ENCODE assay signal across 6 cellular contexts in the genomic region with DNA sequence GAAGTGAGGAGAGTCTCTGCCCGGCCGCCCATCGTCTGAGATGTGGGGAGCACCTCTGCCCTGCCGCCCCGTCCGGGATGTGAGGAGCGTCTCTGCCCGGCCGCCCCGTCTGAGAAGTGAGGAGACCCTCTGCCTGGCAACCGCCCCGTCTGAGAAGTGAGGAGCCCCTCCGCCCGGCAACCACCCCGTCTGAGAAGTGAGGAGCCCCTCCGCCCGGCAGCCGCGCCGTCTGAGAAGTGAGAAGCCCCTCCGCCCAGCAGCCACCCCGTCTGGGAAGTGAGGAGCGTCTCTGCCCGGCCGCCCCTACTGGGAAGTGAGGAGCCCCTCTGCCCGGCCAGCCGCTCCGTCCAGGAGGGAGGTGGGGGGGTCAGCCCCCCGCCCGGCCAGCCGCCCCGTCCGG. TPM values are rescaled to one million over a fixed set of nuclear protein-coding genes. Genes with fewer than 3 reads are reported as not detected.
"Had no signal": no experiment of that assay in that cellular context is flagged by ENCODE, and none has a peak within 500 bp of the region (broad histone marks: within the 10 kb centered on the region; RNA-seq: fewer than 3 reads in every experiment).

No MANE protein-coding gene starts in this region.

RNA-seq across cellular contexts. Expression of a gene that starts 55.2 kb away (rescaled TPM):
- total RNA-seq: GM23248, H1, H4, H7, H9, HFFc6 had no signal
- polyA plus RNA-seq: GM23248, H1 had no signal
